9 cellular contexts compared by ENCODE assay signal in the genomic region with DNA sequence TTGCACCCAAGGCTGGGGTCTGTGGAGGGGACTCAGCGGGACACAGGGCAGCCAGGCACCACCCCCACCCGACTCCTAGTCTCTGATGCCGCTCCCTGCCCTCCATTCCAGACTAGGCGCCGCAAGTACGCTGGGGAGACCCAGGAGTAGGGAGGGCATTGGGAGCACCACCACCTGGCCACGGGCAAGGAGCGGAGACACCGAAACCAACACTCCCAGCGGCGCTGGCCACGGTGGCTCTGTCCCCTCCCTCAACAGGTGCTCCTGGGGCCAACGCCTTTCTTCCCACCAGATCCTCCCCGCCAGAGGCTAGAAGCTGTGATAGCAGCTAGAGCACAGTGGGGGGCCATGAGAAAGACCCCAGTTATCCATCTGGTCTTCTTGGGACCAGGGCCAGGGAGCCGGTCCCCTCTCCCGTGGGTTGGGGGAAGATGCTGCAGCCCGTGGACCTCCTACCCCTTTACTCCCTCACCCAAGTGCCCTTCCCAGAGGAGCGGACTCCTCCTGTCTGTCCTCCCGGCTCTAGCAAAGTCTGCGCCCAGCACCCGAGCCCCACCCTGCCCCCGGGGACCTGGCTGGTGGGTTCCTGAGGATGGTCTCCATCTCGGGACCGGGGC. TPM values are rescaled to one million over a fixed set of nuclear protein-coding genes. Genes with fewer than 3 reads are reported as not detected.
DNase-seq lines count a peak whose midpoint lies in the region; ATAC-seq and TF ChIP-seq lines count a peak whose summit lies in the region.
"Had no signal": no experiment of that assay in that cellular context is flagged by ENCODE, and none has a peak within 500 bp of the region (broad histone marks: within the 10 kb centered on the region; RNA-seq: fewer than 3 reads in every experiment).

No MANE protein-coding gene starts in this region.

- no peaks in the 10 kb centered on the region for H3K9me3 ChIP-seq in right cardiac atrium (ENCODE audit: control insufficient read depth, low read length)
- H3K9me3 ChIP-seq in Peyer's patch = peaks cover 0 to 4% (median 0%) of the 10 kb centered on the region in 4 donors
- no peaks in the 10 kb centered on the region for H3K9me3 ChIP-seq in iPS-18a (ENCODE audit: control insufficient read depth, low read depth, low read length)
- no peaks in the 10 kb centered on the region for H3K9me3 ChIP-seq in prostate gland
- no peaks in the 10 kb centered on the region for H3K9me3 ChIP-seq in psoas muscle

- no peak overlapping the region for H3K27ac ChIP-seq in right cardiac atrium (ENCODE audit: low read length)
- H3K27ac ChIP-seq in Peyer's patch = peak overlapping the region in 1 of 4 donors; percentile 60
- H3K27ac ChIP-seq in iPS-18a (ENCODE audit: low read length) = no peak overlapping the region
- H3K27ac ChIP-seq in prostate gland = no peak overlapping the region
- H3K27ac ChIP-seq in psoas muscle = no peak overlapping the region

- H3K27me3 ChIP-seq in right cardiac atrium (ENCODE audit: control insufficient read depth, insufficient read depth) (no peaks in the 10 kb centered on the region), Peyer's patch (peaks cover 0 to 22% of the 10 kb centered on the region in 2 donors), iPS-18a (ENCODE audit: control insufficient read depth, insufficient read depth, low read length) (peaks cover 30% of the 10 kb centered on the region), prostate gland (replicated peaks; ENCODE audit: insufficient read depth) (no peaks in the 10 kb centered on the region), psoas muscle (ENCODE audit: insufficient read depth in 3 of 3, low read length in 2 of 3) (peaks cover 0 to 34% (median 20%) of the 10 kb centered on the region in 3 donors)

- H3K4me1 ChIP-seq in right cardiac atrium (ENCODE audit: control insufficient read depth, insufficient read depth, low read length) (peaks cover 6% of the 10 kb centered on the region), Peyer's patch (peaks cover 3 to 58% (median 24%) of the 10 kb centered on the region in 4 donors), iPS-18a (ENCODE audit: control insufficient read depth, low read depth, low read length) (peaks cover 6% of the 10 kb centered on the region), prostate gland (replicated peaks) (peaks cover 6% of the 10 kb centered on the region), psoas muscle (peaks cover 24% of the 10 kb centered on the region)

- TF ChIP-seq POLR2A in Peyer's patch (IDR thresholded peaks at IDR 0.05) = no peak
- no peak for TF ChIP-seq POLR2A in prostate gland (IDR thresholded peaks at IDR 0.05)

- ATAC-seq in right cardiac atrium (no peak), Right ventricle myocardium superior (ENCODE audit: poor library complexity) (no peak), psoas muscle (no peak)

- DNase-seq in right cardiac atrium = no peak
- no peak for DNase-seq in Right ventricle myocardium superior
- DNase-seq in Peyer's patch = no peak
- DNase-seq in G401 (ENCODE audit: low spot score) = no peak
- DNase-seq in prostate gland (ENCODE audit: low spot score) = no peak
- DNase-seq in psoas muscle = no peak
- DNase-seq in DMS114 treated with DMSO at 0.1 percent for 48 hours (lab: John Stamatoyannopoulos, UW; ENCODE audit: unreplicated experiment) = no peak
- DNase-seq: KBM-7 had no signal

- in situ Hi-C loops in G401 (cut with HindIII; ENCODE audit: low sequenced_read_pairs) = no loop called here

- H3K36me3 ChIP-seq in Peyer's patch (peaks cover 0 to 23% (median 0%) of the 10 kb centered on the region in 3 donors), iPS-18a (ENCODE audit: control insufficient read depth, low read depth, low read length) (peaks cover 9% of the 10 kb centered on the region), prostate gland (peaks cover 0 to 10% of the 10 kb centered on the region in 2 donors), psoas muscle (ENCODE audit: insufficient read depth in 1 of 2, low read depth in 1 of 2) (peaks cover 4 to 24% of the 10 kb centered on the region in 2 donors)

- H3K4me3 ChIP-seq in right cardiac atrium (ENCODE audit: low read length) (peak overlapping the region; percentile 32), Peyer's patch (peak overlapping the region in 3 of 4 donors; percentile 47 to 71 (median 57)), iPS-18a (ENCODE audit: low read length) (peak overlapping the region; percentile 57), prostate gland (no peak overlapping the region), psoas muscle (no peak overlapping the region)

- intact Hi-C loops in right cardiac atrium (cut with DNase I) = no loop called here
- intact Hi-C loops in Right ventricle myocardium superior (cut with DNase I) = no loop called here
- intact Hi-C loops in prostate gland (cut with DNase I) = no loop called here
- intact Hi-C loops in psoas muscle (cut with DNase I) = no loop called here

- TF ChIP-seq CTCF in Peyer's patch (IDR thresholded peaks at IDR 0.05) (no peak), prostate gland (IDR thresholded peaks at IDR 0.05) (no peak), psoas muscle (IDR thresholded peaks at IDR 0.05) (no peak)

- WGBS in right cardiac atrium = 9% methylated on average over 24 of the region's 24 CpGs
- WGBS in prostate gland = 12% methylated on average over 24 of the region's 24 CpGs
- WGBS in psoas muscle, 3 donors = 9 to 13% (median 11%) methylated on average over 21 to 24 of the region's 24 CpGs

- peak overlapping the region; percentile 20 for H3K9ac ChIP-seq in iPS-18a (ENCODE audit: low read length)

RNA-seq across cellular contexts. Expression of gene SYNGR3, which starts 0.5 kb away (rescaled TPM):
- total RNA-seq in right cardiac atrium = 1 to 10 TPM in 1 of 4 donors, under 1 TPM in 3; 0.57 to 1.0 (median 0.68) TPM
- 1.4 TPM for polyA plus RNA-seq in right cardiac atrium
- 0.32 TPM for total RNA-seq in Right ventricle myocardium superior
- 1 to 10 TPM in 3 of 4 donors, not detected in 1; 1.3 to 3.9 (median 3.3) TPM for total RNA-seq in Peyer's patch
- total RNA-seq in G401 (2014; rRNA removed; shearing (Covaris generic)) = 30.5 and 36.7 TPM in 2 replicates
- total RNA-seq in prostate gland = 10 to 100 TPM in 1 of 2 donors, 1 to 10 TPM in 1; 4.0 to 16.1 TPM
- total RNA-seq in psoas muscle = under 1 TPM in 3 of 4 donors, not detected in 1; 0.24 to 0.52 (median 0.25) TPM
- under 1 TPM; 0.24 to 0.85 (median 0.25) TPM for polyA plus RNA-seq in psoas muscle

RNA-seq across cellular contexts. Expression of gene GFER, which starts 5.3 kb away (rescaled TPM):
- total RNA-seq in right cardiac atrium (10 to 100 TPM; 19.6 to 25.7 (median 22.2) TPM), Right ventricle myocardium superior (28.3 TPM), Peyer's patch (100 to 1,000 TPM in 1 of 4 donors, 10 to 100 TPM in 3; 31.4 to 102 (median 83.1) TPM), prostate gland (10 to 100 TPM; 21.1 to 26.6 TPM), psoas muscle (10 to 100 TPM; 18.9 to 34.2 (median 28.4) TPM)
- polyA plus RNA-seq in right cardiac atrium (31.7 TPM), psoas muscle (10 to 100 TPM; 40.0 to 53.2 (median 43.5) TPM)
- total RNA-seq in G401 (2014; rRNA removed; shearing (Covaris generic)) = 41.8 and 51.5 TPM in 2 replicates

RNA-seq across cellular contexts. Expression of gene NOXO1, which starts 8.0 kb away (rescaled TPM):
- total RNA-seq in right cardiac atrium (not detected), Right ventricle myocardium superior (not detected), Peyer's patch (10 to 100 TPM in 3 of 4 donors, 1 to 10 TPM in 1; 8.6 to 23.1 (median 11.3) TPM), prostate gland (1 to 10 TPM in 1 of 2 donors, under 1 TPM in 1; 0.32 to 5.0 TPM), psoas muscle (under 1 TPM in 1 of 4 donors, not detected in 3; 0.20 TPM)
- polyA plus RNA-seq in right cardiac atrium (0.29 TPM), psoas muscle (under 1 TPM; 0.27 to 0.77 (median 0.39) TPM)
- not detected in 2 replicates for total RNA-seq in G401 (2014; rRNA removed; shearing (Covaris generic))

RNA-seq across cellular contexts. Expression of gene TBL3, which starts 17.5 kb away (rescaled TPM):
- 10 to 100 TPM; 19.0 to 22.8 (median 19.7) TPM for total RNA-seq in right cardiac atrium
- 39.6 TPM for polyA plus RNA-seq in right cardiac atrium
- total RNA-seq in Right ventricle myocardium superior = 20.3 TPM
- total RNA-seq in Peyer's patch = 10 to 100 TPM; 19.8 to 50.8 (median 39.1) TPM
- 78.6 and 84.2 TPM in 2 replicates for total RNA-seq in G401 (2014; rRNA removed; shearing (Covaris generic))
- total RNA-seq in prostate gland = 10 to 100 TPM; 54.3 to 57.1 TPM
- 10 to 100 TPM; 31.5 to 41.8 (median 40.7) TPM for total RNA-seq in psoas muscle
- 10 to 100 TPM; 51.6 to 78.0 (median 55.8) TPM for polyA plus RNA-seq in psoas muscle

RNA-seq across cellular contexts. Expression of gene ZNF598, which starts 20.3 kb away (rescaled TPM):
- total RNA-seq in right cardiac atrium (10 to 100 TPM; 16.8 to 20.5 (median 17.5) TPM), Right ventricle myocardium superior (17.2 TPM), Peyer's patch (10 to 100 TPM; 48.5 to 84.0 (median 51.4) TPM), prostate gland (10 to 100 TPM; 30.7 to 74.3 TPM), psoas muscle (10 to 100 TPM; 27.4 to 46.6 (median 44.8) TPM)
- polyA plus RNA-seq in right cardiac atrium (14.0 TPM), psoas muscle (10 to 100 TPM; 35.6 to 58.8 (median 51.9) TPM)
- total RNA-seq in G401 (2014; rRNA removed; shearing (Covaris generic)) = 58.0 and 72.1 TPM in 2 replicates

Comparison
In these comparisons a context has a peak if more than half of its experiments do, and no peak if none do; other contexts are left out.
1. H3K4me3 ChIP-seq: peak in right cardiac atrium (single experiment), Peyer's patch (3 of 4) and iPS-18a (single experiment); none in prostate gland (0 of 2) and psoas muscle (single experiment).